ENCODE assay signal across 18 cellular contexts in the genomic region with DNA sequence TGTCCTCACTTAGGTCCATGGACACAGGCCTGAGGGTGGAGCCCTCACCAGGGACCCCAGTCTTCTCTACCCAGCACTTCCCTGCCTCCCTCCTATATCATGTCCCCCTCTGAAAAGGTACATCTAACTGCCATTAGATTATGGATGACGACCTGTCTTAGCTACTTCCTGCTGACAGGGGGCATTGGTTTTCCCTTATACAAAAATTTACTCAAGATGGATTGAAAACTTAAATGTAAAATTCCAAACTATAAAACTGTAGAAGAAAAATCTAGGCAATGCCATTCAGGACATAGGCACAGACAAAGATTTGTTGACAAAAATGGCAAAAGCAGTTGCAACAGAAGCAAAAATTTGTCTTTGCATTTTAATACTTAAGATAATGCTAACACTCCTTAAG.
DNase-seq lines count a peak whose midpoint lies in the region; ATAC-seq and TF ChIP-seq lines count a peak whose summit lies in the region.
"Had no signal": no experiment of that assay in that cellular context is flagged by ENCODE, and none has a peak within 500 bp of the region (broad histone marks: within the 10 kb centered on the region; RNA-seq: fewer than 3 reads in every experiment).

No MANE protein-coding gene starts in this region.

- no peaks in the 10 kb centered on the region for H4K20me1 ChIP-seq in KMS-11 (ENCODE audit: insufficient read depth)

- no peak overlapping the region for H2AFZ ChIP-seq in KMS-11 (ENCODE audit: low read depth)

- ATAC-seq in WTC11 (peak; percentile 83), left ventricle myocardium superior (no peak), HG03571 (IDR thresholded peaks at IDR 0.05; ENCODE audit: unreplicated experiment) (no peak), left lung (no peak)
- ATAC-seq: Right ventricle myocardium inferior had no signal

- DNase-seq in WTC11 (ENCODE audit: low spot score) (no peak), neural crest cell (ENCODE audit: low read depth, low spot score) (no peak), left ventricle myocardium superior (no peak), spleen (no peak), left lung (no peak)
- DNase-seq: ACHN; AML-193; CD4-positive, CD25-positive, alpha-beta regulatory T cell; COR-L47; KBM-7; NCI-H1417; NCI-H187 treated with DMSO at 0.1 percent for 48 hours; NCI-H226; NCI-H524 treated with DMSO at 0.1 percent for 48 hours had no signal

- no peaks in the 10 kb centered on the region for H3K79me2 ChIP-seq in KMS-11 (ENCODE audit: insufficient read depth, low read depth)

- TF ChIP-seq POLR2A in spleen (IDR thresholded peaks at IDR 0.05), result no peak

- H3K4me3 Mint-ChIP-seq in WTC11, result no peak overlapping the region
- no peak overlapping the region for H3K4me3 Mint-ChIP-seq in neural crest cell
- H3K4me3 Mint-ChIP-seq: CD4-positive, CD25-positive, alpha-beta regulatory T cell had no signal

- H3K9me3 Mint-ChIP-seq in WTC11, result peaks cover 3% of the 10 kb centered on the region; the same call in 1 of the 2 replicates
- H3K9me3 Mint-ChIP-seq in neural crest cell, result no peaks in the 10 kb centered on the region

- H3K4me1 Mint-ChIP-seq in WTC11, result peaks cover 26% of the 10 kb centered on the region
- H3K4me1 Mint-ChIP-seq in neural crest cell, result peaks cover 7% of the 10 kb centered on the region
- H3K4me1 Mint-ChIP-seq: CD4-positive, CD25-positive, alpha-beta regulatory T cell had no signal

- H3K27ac ChIP-seq in KMS-11, result no peak overlapping the region
- H3K27ac ChIP-seq in spleen, result no peak overlapping the region
- no peak overlapping the region for H3K27ac ChIP-seq in left lung

- no peak overlapping the region for H3K9ac ChIP-seq in KMS-11

- 0 out of 3 replicates have a peak, but pooled peaks have one; percentile 4 for TF ChIP-seq CTCF in GM12872 (IDR thresholded peaks at IDR 0.05; ENCODE audit: insufficient read depth, low read depth, low read length)
- peak; percentile 21; the same call in 1 of the 2 replicates for TF ChIP-seq CTCF in KMS-11 (conservative IDR thresholded peaks at IDR 0.05; ENCODE audit: low read depth, low read length)
- no peak for TF ChIP-seq CTCF in WTC11 (IDR thresholded peaks at IDR 0.05)
- peak; percentile 14 for TF ChIP-seq CTCF in neural crest cell (conservative IDR thresholded peaks at IDR 0.05)
- no peak for TF ChIP-seq CTCF in spleen (IDR thresholded peaks at IDR 0.05 in 8 of 11, conservative IDR thresholded peaks at IDR 0.05 in 3 of 11)
- TF ChIP-seq CTCF in left lung (IDR thresholded peaks at IDR 0.05), result no peak

- H3K27me3 Mint-ChIP-seq in WTC11 (ENCODE audit: low read depth) (no peaks in the 10 kb centered on the region), neural crest cell (ENCODE audit: low read depth) (no peaks in the 10 kb centered on the region)
- H3K27me3 Mint-ChIP-seq: CD4-positive, CD25-positive, alpha-beta regulatory T cell had no signal

- H3K36me3 ChIP-seq in KMS-11 (ENCODE audit: insufficient read depth), result no peaks in the 10 kb centered on the region
- H3K36me3 ChIP-seq in spleen, result no peaks in the 10 kb centered on the region
- no peaks in the 10 kb centered on the region for H3K36me3 ChIP-seq in left lung

- CTCF ChIA-PET in WTC11 (lab: Charles Lee), result interaction anchor here (0.8 kb wide), 1 partner anchor 62 kb away, joined by 3 read pairs; no protein-coding TSS in a partner anchor

- no peak overlapping the region for H3K27ac Mint-ChIP-seq in WTC11
- H3K27ac Mint-ChIP-seq in neural crest cell (ENCODE audit: unreplicated experiment), result no peak overlapping the region
- H3K27ac Mint-ChIP-seq: CD4-positive, CD25-positive, alpha-beta regulatory T cell had no signal

- H3K27me3 ChIP-seq in KMS-11 (ENCODE audit: insufficient read depth, low read depth), result no peaks in the 10 kb centered on the region
- H3K27me3 ChIP-seq in spleen (replicated peaks in 1 of 7), result no peaks in the 10 kb centered on the region
- H3K27me3 ChIP-seq in left lung, result no peaks in the 10 kb centered on the region

- H3K4me3 ChIP-seq in KMS-11 (IDR thresholded peaks at IDR 0.05; ENCODE audit: insufficient read depth, low read depth, low read length) (no peak overlapping the region), spleen (no peak overlapping the region), left lung (no peak overlapping the region)

- no peaks in the 10 kb centered on the region for H3K4me1 ChIP-seq in KMS-11 (ENCODE audit: low read depth, poor library complexity, severe bottlenecking)
- no peaks in the 10 kb centered on the region for H3K4me1 ChIP-seq in spleen
- H3K4me1 ChIP-seq in left lung, result no peaks in the 10 kb centered on the region

- H3K9me3 ChIP-seq in spleen (peaks cover 0 to 6% (median 0%) of the 10 kb centered on the region in 8 donors), left lung (no peaks in the 10 kb centered on the region)

- H3K4me2 ChIP-seq in KMS-11, result no peak overlapping the region

- POLR2A ChIA-PET in WTC11 (lab: Charles Lee), result no interaction called here

- H3K36me3 Mint-ChIP-seq in WTC11 (no peaks in the 10 kb centered on the region), neural crest cell (ENCODE audit: low read depth) (no peaks in the 10 kb centered on the region)
- H3K36me3 Mint-ChIP-seq: CD4-positive, CD25-positive, alpha-beta regulatory T cell had no signal

- WGBS in spleen, 5 donors, result 45 to 55% (median 53%) methylated on average over 1 of the region's 1 CpG

- intact Hi-C loops in left ventricle myocardium superior (cut with micrococcal nuclease) (no loop called here), spleen (cut with DNase I; ENCODE audit: low total_unique reads) (no loop called here), left lung (cut with DNase I) (no loop called here)

TF ChIP-seq in WTC11, 78 proteins besides CTCF, POLR2A, EP300 and RAD21:
- TF ChIP-seq ZNF423 (CRISPR knock-in tag; IDR thresholded peaks at IDR 0.05), result no peak
TF ChIP-seq in WTC11: peak in this region for 0.

Comparison
In these comparisons a context has a peak if more than half of its experiments do, and no peak if none do; other contexts are left out.
1. CTCF ChIP-seq: peak in GM12872 (single experiment), KMS-11 (single experiment) and neural crest cell (single experiment); none in WTC11 (single experiment), spleen (0 of 11) and left lung (0 of 2).